Comparison of ENCODE assay signal across 21 cellular contexts in the genomic region with DNA sequence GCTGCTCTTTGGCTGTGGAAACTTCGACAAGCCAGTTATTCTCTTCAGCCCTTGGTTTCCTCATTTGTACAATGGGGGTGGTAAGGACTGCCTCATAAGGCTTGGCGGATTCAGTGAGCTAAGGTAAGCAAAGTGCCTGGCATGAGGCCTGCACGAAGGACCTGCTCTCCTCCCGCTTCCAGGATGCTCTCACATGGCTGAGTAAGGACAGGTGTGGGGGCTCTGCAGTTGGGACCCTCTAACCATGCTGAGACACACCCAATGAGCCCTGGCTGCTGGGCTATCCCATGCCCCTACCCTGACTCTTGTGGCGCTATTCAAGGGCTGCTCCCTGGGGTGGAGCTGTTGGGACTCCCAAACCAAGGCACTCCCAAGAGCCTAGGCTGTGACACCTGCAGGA. TPM values are rescaled to one million over a fixed set of nuclear protein-coding genes. Genes with fewer than 3 reads are reported as not detected.
"Had no signal": no experiment of that assay in that cellular context is flagged by ENCODE, and none has a peak within 500 bp of the region (broad histone marks: within the 10 kb centered on the region; RNA-seq: fewer than 3 reads in every experiment).

No MANE protein-coding gene starts in this region.

RNA-seq across cellular contexts. Expression of a gene that starts 8.8 kb away (rescaled TPM):
- total RNA-seq: naive thymus-derived CD8-positive, alpha-beta T cell; natural killer cell treated with Interleukin-12 subunit alpha and Interleukin-12 subunit beta and Interleukin-15 and Interleukin-18, amount 100 ng/mL, for 72 hours; neural crest cell; progenitor cell of endocrine pancreas; temporal lobe; thoracic aorta had no signal
- polyA plus RNA-seq: naive thymus-derived CD8-positive, alpha-beta T cell had no signal

RNA-seq across cellular contexts. Expression of a gene that starts 16.4 kb away (rescaled TPM):
- total RNA-seq: naive thymus-derived CD8-positive, alpha-beta T cell; natural killer cell treated with Interleukin-12 subunit alpha and Interleukin-12 subunit beta and Interleukin-15 and Interleukin-18, amount 100 ng/mL, for 72 hours; neural crest cell; omental fat pad; ovary; progenitor cell of endocrine pancreas; psoas muscle; renal cortical epithelial cell; right cardiac atrium; sciatic nerve; smooth muscle cell; spleen; stomach; subcutaneous adipose tissue; temporal lobe; thoracic aorta; thyroid gland; tibial nerve; upper lobe of left lung; ureter; vagina had no signal
- polyA plus RNA-seq: naive thymus-derived CD8-positive, alpha-beta T cell; ovary; psoas muscle; right cardiac atrium; smooth muscle cell; spleen; stomach had no signal
